In the genomic region with DNA sequence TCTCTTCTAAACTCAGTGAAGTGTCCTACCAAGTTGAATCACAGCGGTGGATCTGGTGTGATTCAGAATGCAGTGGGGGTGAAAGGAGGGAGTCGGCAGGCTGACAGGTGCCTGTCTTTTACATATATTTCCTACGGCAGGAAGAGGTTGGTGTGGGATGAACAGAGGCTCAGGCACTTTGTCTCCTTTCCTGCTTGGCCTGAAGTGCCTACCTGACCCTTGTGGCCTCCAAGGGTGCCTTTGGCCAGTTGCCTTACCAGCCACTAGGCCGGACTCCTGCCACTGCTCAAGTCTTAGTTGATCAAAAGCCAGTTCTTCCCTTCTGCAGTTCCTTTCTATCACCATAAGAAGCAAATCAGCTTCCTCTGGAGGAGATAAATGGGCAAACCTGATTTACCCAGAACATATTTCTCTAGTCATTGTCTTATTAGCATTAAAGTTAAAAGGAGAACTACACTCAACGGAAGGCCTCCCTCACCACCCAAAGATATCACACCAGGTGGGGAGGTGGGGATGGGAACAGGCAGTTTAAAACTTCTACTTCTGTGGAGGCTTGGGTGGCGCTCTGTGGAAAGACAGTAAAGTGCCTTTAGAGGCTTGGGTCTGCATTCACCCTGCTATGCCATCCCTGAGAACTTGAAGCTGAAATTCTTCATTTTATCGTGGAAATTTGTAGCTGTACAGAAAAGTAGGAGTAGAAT, we compare ENCODE assay signal across 12 cellular contexts. TPM values are rescaled to one million over a fixed set of nuclear protein-coding genes. Genes with fewer than 3 reads are reported as not detected.
DNase-seq lines count a peak whose midpoint lies in the region; ATAC-seq lines count a peak whose summit lies in the region.
"Had no signal": no experiment of that assay in that cellular context is flagged by ENCODE, and none has a peak within 500 bp of the region (broad histone marks: within the 10 kb centered on the region; RNA-seq: fewer than 3 reads in every experiment).

No MANE protein-coding gene starts in this region.

- ATAC-seq in esophagus mucosa, result peak; percentile 25
- ATAC-seq in stimulated activated effector memory CD8-positive, alpha-beta T cell treated with anti-CD3 and anti-CD28 coated beads, Interleukin-12 subunit alpha, Interleukin-12 subunit beta, amount 100 ng/mL, for 72 hours, result no peak
- no peak for ATAC-seq in HG03045 (IDR thresholded peaks at IDR 0.05; ENCODE audit: unreplicated experiment)
- ATAC-seq in GM19351 (IDR thresholded peaks at IDR 0.05; ENCODE audit: unreplicated experiment), result no peak

- no peaks in the 10 kb centered on the region for H3K9me3 Mint-ChIP-seq in T-helper 1 cell treated with Interleukin-12 subunit alpha and Interleukin-12 subunit beta and Interleukin-4 antibody, amounts not matched to agents 30 μg/mL and 1 μg/mL, for 36 hours
- no peaks in the 10 kb centered on the region for H3K9me3 Mint-ChIP-seq in activated CD4-positive, alpha-beta T cell treated with anti-CD3 and anti-CD28 coated beads, Interleukin-2, amount 10 ng/mL, durations not matched to agents 24 days and 14 days
- H3K9me3 Mint-ChIP-seq in stimulated activated effector memory CD8-positive, alpha-beta T cell treated with anti-CD3 and anti-CD28 coated beads, Interleukin-12 subunit alpha, Interleukin-12 subunit beta, amount 100 ng/mL, for 72 hours, result no peaks in the 10 kb centered on the region
- H3K9me3 Mint-ChIP-seq: brain had no signal

- intact Hi-C loops in activated CD4-positive, alpha-beta T cell treated with anti-CD3 and anti-CD28 coated beads, Interleukin-2, amount 10 ng/mL, durations not matched to agents 24 days and 14 days (cut with micrococcal nuclease), result no loop called here

- peaks cover 25% of the 10 kb centered on the region for H3K36me3 Mint-ChIP-seq in T-helper 1 cell treated with Interleukin-12 subunit alpha and Interleukin-12 subunit beta and Interleukin-4 antibody, amounts not matched to agents 30 μg/mL and 1 μg/mL, for 36 hours (ENCODE audit: low read depth)
- peaks cover 25% of the 10 kb centered on the region for H3K36me3 Mint-ChIP-seq in activated CD4-positive, alpha-beta T cell treated with anti-CD3 and anti-CD28 coated beads, Interleukin-2, amount 10 ng/mL, durations not matched to agents 24 days and 14 days (ENCODE audit: low read depth)
- H3K36me3 Mint-ChIP-seq in stimulated activated effector memory CD8-positive, alpha-beta T cell treated with anti-CD3 and anti-CD28 coated beads, Interleukin-12 subunit alpha, Interleukin-12 subunit beta, amount 100 ng/mL, for 72 hours, result peaks cover 6% of the 10 kb centered on the region

- peak overlapping the region; percentile 27 for H3K27ac Mint-ChIP-seq in T-helper 1 cell treated with Interleukin-12 subunit alpha and Interleukin-12 subunit beta and Interleukin-4 antibody, amounts not matched to agents 30 μg/mL and 1 μg/mL, for 36 hours
- H3K27ac Mint-ChIP-seq in activated CD4-positive, alpha-beta T cell treated with anti-CD3 and anti-CD28 coated beads, Interleukin-2, amount 10 ng/mL, durations not matched to agents 24 days and 14 days, result peak overlapping the region; percentile 54
- H3K27ac Mint-ChIP-seq in stimulated activated effector memory CD8-positive, alpha-beta T cell treated with anti-CD3 and anti-CD28 coated beads, Interleukin-12 subunit alpha, Interleukin-12 subunit beta, amount 100 ng/mL, for 72 hours, result peak overlapping the region; percentile 32

- peaks cover 41% of the 10 kb centered on the region for H3K4me1 Mint-ChIP-seq in T-helper 1 cell treated with Interleukin-12 subunit alpha and Interleukin-12 subunit beta and Interleukin-4 antibody, amounts not matched to agents 30 μg/mL and 1 μg/mL, for 36 hours (ENCODE audit: low read depth)
- peaks cover 53% of the 10 kb centered on the region for H3K4me1 Mint-ChIP-seq in activated CD4-positive, alpha-beta T cell treated with anti-CD3 and anti-CD28 coated beads, Interleukin-2, amount 10 ng/mL, durations not matched to agents 24 days and 14 days
- H3K4me1 Mint-ChIP-seq in stimulated activated effector memory CD8-positive, alpha-beta T cell treated with anti-CD3 and anti-CD28 coated beads, Interleukin-12 subunit alpha, Interleukin-12 subunit beta, amount 100 ng/mL, for 72 hours, result peaks cover 30% of the 10 kb centered on the region

- no peak for DNase-seq in T-helper 1 cell
- peak; percentile 71 for DNase-seq in activated CD4-positive, alpha-beta T cell treated with anti-CD3 and anti-CD28 coated beads, Interleukin-2, amount 10 ng/mL, durations not matched to agents 24 days and 14 days
- no peak for DNase-seq in stimulated activated effector memory CD8-positive, alpha-beta T cell treated with anti-CD3 and anti-CD28 coated beads, Interleukin-12 subunit alpha, Interleukin-12 subunit beta, amount 100 ng/mL, for 72 hours (ENCODE audit: low spot score in 2 of 2)
- no peak for DNase-seq in inferior parietal cortex (ENCODE audit: extremely low spot score)
- DNase-seq: NCI-H1092, NCI-H524 treated with DMSO at 0.1 percent for 48 hours, small intestine had no signal

- peak overlapping the region; percentile 17 for H3K4me3 Mint-ChIP-seq in T-helper 1 cell treated with Interleukin-12 subunit alpha and Interleukin-12 subunit beta and Interleukin-4 antibody, amounts not matched to agents 30 μg/mL and 1 μg/mL, for 36 hours
- peak overlapping the region; percentile 54 for H3K4me3 Mint-ChIP-seq in activated CD4-positive, alpha-beta T cell treated with anti-CD3 and anti-CD28 coated beads, Interleukin-2, amount 10 ng/mL, durations not matched to agents 24 days and 14 days
- no peak overlapping the region for H3K4me3 Mint-ChIP-seq in stimulated activated effector memory CD8-positive, alpha-beta T cell treated with anti-CD3 and anti-CD28 coated beads, Interleukin-12 subunit alpha, Interleukin-12 subunit beta, amount 100 ng/mL, for 72 hours
- H3K4me3 Mint-ChIP-seq: brain had no signal

- H3K27me3 Mint-ChIP-seq in T-helper 1 cell treated with Interleukin-12 subunit alpha and Interleukin-12 subunit beta and Interleukin-4 antibody, amounts not matched to agents 30 μg/mL and 1 μg/mL, for 36 hours (ENCODE audit: low read depth), result no peaks in the 10 kb centered on the region
- H3K27me3 Mint-ChIP-seq in activated CD4-positive, alpha-beta T cell treated with anti-CD3 and anti-CD28 coated beads, Interleukin-2, amount 10 ng/mL, durations not matched to agents 24 days and 14 days, result no peaks in the 10 kb centered on the region

RNA-seq across cellular contexts. Expression of a gene that starts 52.2 kb away (rescaled TPM):
- total RNA-seq in activated CD4-positive, alpha-beta T cell treated with anti-CD3 and anti-CD28 coated beads, Interleukin-2, amount 10 ng/mL, durations not matched to agents 24 days and 14 days, result 48.8 and 54.2 TPM in 2 replicates
- total RNA-seq in esophagus mucosa, result 13.0 TPM
